ENCODE assay signal across 10 cellular contexts in genomic region chr7:105298439-105298894, GRCh38.
A peak's percentile ranks its signal among the peaks of the same experiment; 100 is the strongest.
DNase-seq lines count a peak whose midpoint lies in the region; ATAC-seq, FAIRE-seq and TF ChIP-seq lines count a peak whose summit lies in the region.
"Had no signal": no experiment of that assay in that cellular context is flagged by ENCODE, and none has a peak within 500 bp of the region (broad histone marks: within the 10 kb centered on the region; RNA-seq: fewer than 3 reads in every experiment).

No MANE protein-coding gene starts in this region.

- H3K4me3 Mint-ChIP-seq in T-helper 1 cell treated with Interleukin-12 subunit alpha and Interleukin-12 subunit beta and Interleukin-4 antibody, amounts not matched to agents 30 μg/mL and 1 μg/mL, for 36 hours, result peak overlapping the region; percentile 15
- no peak overlapping the region for H3K4me3 Mint-ChIP-seq in stimulated activated naive CD8-positive, alpha-beta T cell treated with anti-CD3 and anti-CD28 coated beads, Interleukin-15, Interleukin-2, amounts not matched to agents 100 ng/mL and 50 ng/mL, for 24 hours
- H3K4me3 Mint-ChIP-seq: dendritic cell treated with granulocyte-macrophage colony-stimulating factor and Interleukin-4, amounts not matched to agents 40 ng/mL and 50 ng/mL, for 4 days had no signal

- peaks cover 38% of the 10 kb centered on the region for H3K4me1 Mint-ChIP-seq in T-helper 1 cell treated with Interleukin-12 subunit alpha and Interleukin-12 subunit beta and Interleukin-4 antibody, amounts not matched to agents 30 μg/mL and 1 μg/mL, for 36 hours (ENCODE audit: low read depth)
- H3K4me1 Mint-ChIP-seq in stimulated activated naive CD8-positive, alpha-beta T cell treated with anti-CD3 and anti-CD28 coated beads, Interleukin-15, Interleukin-2, amounts not matched to agents 100 ng/mL and 50 ng/mL, for 24 hours (ENCODE audit: low read depth), result peaks cover 47% of the 10 kb centered on the region

- H3K4me1 ChIP-seq in kidney (ENCODE audit: control insufficient read depth in 1 of 2, insufficient read depth in 1 of 2, low read depth in 1 of 2, low read length in 2 of 2), result peaks cover 0 to 6% of the 10 kb centered on the region in 2 donors

- intact Hi-C loops in kidney (cut with DNase I), result no loop called here

- DNase-seq in stimulated activated CD4-positive, alpha-beta T cell treated with anti-CD3 and anti-CD28 coated beads, Interleukin-15, amount 100 ng/mL, for 24 hours, result peak; percentile 41
- no peak for DNase-seq in stimulated activated CD4-positive, alpha-beta T cell treated with anti-CD3 and anti-CD28 coated beads, Interleukin-2, amount 100 ng/mL, for 48 hours
- DNase-seq in kidney (no peak), NCI-H1105 (lab: John Stamatoyannopoulos, UW) (no peak), germinal center (ENCODE audit: low spot score) (no peak)
- DNase-seq: SW 1271 had no signal

- no peaks in the 10 kb centered on the region for H3K9me3 ChIP-seq in kidney (ENCODE audit: control insufficient read depth in 1 of 2, low read length in 2 of 2)

- H3K9me3 Mint-ChIP-seq in T-helper 1 cell treated with Interleukin-12 subunit alpha and Interleukin-12 subunit beta and Interleukin-4 antibody, amounts not matched to agents 30 μg/mL and 1 μg/mL, for 36 hours, result no peaks in the 10 kb centered on the region
- no peaks in the 10 kb centered on the region for H3K9me3 Mint-ChIP-seq in stimulated activated naive CD8-positive, alpha-beta T cell treated with anti-CD3 and anti-CD28 coated beads, Interleukin-15, Interleukin-2, amounts not matched to agents 100 ng/mL and 50 ng/mL, for 24 hours
- H3K9me3 Mint-ChIP-seq: dendritic cell treated with granulocyte-macrophage colony-stimulating factor and Interleukin-4, amounts not matched to agents 40 ng/mL and 50 ng/mL, for 4 days had no signal

- H3K9ac ChIP-seq in kidney (ENCODE audit: low read length in 2 of 2), result no peak overlapping the region

- no peak overlapping the region for H3K4me3 ChIP-seq in kidney (ENCODE audit: low read length in 2 of 2)

- no peak for TF ChIP-seq CTCF in kidney (IDR thresholded peaks at IDR 0.05; ENCODE audit: borderline replicate concordance, extremely low read depth, insufficient read depth)

- no peak overlapping the region for H3K27ac ChIP-seq in kidney (ENCODE audit: low read depth in 2 of 2, low read length in 2 of 2)

- peak overlapping the region; percentile 74 for H3K27ac Mint-ChIP-seq in T-helper 1 cell treated with Interleukin-12 subunit alpha and Interleukin-12 subunit beta and Interleukin-4 antibody, amounts not matched to agents 30 μg/mL and 1 μg/mL, for 36 hours
- peak overlapping the region; percentile 88 for H3K27ac Mint-ChIP-seq in stimulated activated naive CD8-positive, alpha-beta T cell treated with anti-CD3 and anti-CD28 coated beads, Interleukin-15, Interleukin-2, amounts not matched to agents 100 ng/mL and 50 ng/mL, for 24 hours
- H3K27ac Mint-ChIP-seq: dendritic cell treated with granulocyte-macrophage colony-stimulating factor and Interleukin-4, amounts not matched to agents 40 ng/mL and 50 ng/mL, for 4 days had no signal

- no peak for FAIRE-seq in kidney (lab: Jason Lieb, UNC)

- peaks cover 2% of the 10 kb centered on the region for H3K36me3 Mint-ChIP-seq in T-helper 1 cell treated with Interleukin-12 subunit alpha and Interleukin-12 subunit beta and Interleukin-4 antibody, amounts not matched to agents 30 μg/mL and 1 μg/mL, for 36 hours (ENCODE audit: low read depth)
- H3K36me3 Mint-ChIP-seq in stimulated activated naive CD8-positive, alpha-beta T cell treated with anti-CD3 and anti-CD28 coated beads, Interleukin-15, Interleukin-2, amounts not matched to agents 100 ng/mL and 50 ng/mL, for 24 hours (ENCODE audit: low read depth), result peaks cover 17% of the 10 kb centered on the region

- H3K36me3 ChIP-seq in kidney (ENCODE audit: control insufficient read depth in 1 of 2, insufficient read depth in 2 of 2, low read length in 2 of 2), result no peaks in the 10 kb centered on the region

- H3K27me3 Mint-ChIP-seq in T-helper 1 cell treated with Interleukin-12 subunit alpha and Interleukin-12 subunit beta and Interleukin-4 antibody, amounts not matched to agents 30 μg/mL and 1 μg/mL, for 36 hours (ENCODE audit: low read depth), result no peaks in the 10 kb centered on the region
- H3K27me3 Mint-ChIP-seq in stimulated activated naive CD8-positive, alpha-beta T cell treated with anti-CD3 and anti-CD28 coated beads, Interleukin-15, Interleukin-2, amounts not matched to agents 100 ng/mL and 50 ng/mL, for 24 hours, result no peaks in the 10 kb centered on the region
- H3K27me3 Mint-ChIP-seq: dendritic cell treated with granulocyte-macrophage colony-stimulating factor and Interleukin-4, amounts not matched to agents 40 ng/mL and 50 ng/mL, for 4 days had no signal

- peak; percentile 89 for ATAC-seq in HG02840 (IDR thresholded peaks at IDR 0.05; ENCODE audit: low FRiP score, unreplicated experiment)
